9 cellular contexts compared by ENCODE assay signal in the genomic region with DNA sequence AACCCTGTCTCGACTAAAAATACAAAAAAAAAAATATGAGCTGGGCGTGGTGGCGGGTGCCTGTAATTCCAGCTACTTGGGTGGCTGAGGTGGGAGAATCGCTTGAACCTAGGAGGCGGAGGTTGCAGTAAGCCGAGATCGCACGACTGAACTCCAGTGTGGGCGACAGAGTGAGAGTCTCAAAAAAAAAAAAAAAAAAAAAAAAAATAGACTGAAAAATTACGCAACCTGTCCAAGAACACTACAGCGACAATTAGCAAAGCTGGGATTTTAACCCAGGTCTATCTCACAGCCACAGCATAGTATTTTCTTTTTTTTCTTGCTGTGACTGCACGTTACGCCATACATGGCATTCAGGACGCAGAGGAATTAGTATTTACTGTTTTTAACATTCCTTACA. TPM values are rescaled to one million over a fixed set of nuclear protein-coding genes. Genes with fewer than 3 reads are reported as not detected.
A peak's percentile ranks its signal among the peaks of the same experiment; 100 is the strongest.
DNase-seq lines count a peak whose midpoint lies in the region; ATAC-seq and TF ChIP-seq lines count a peak whose summit lies in the region.
"Had no signal": no experiment of that assay in that cellular context is flagged by ENCODE, and none has a peak within 500 bp of the region (broad histone marks: within the 10 kb centered on the region; RNA-seq: fewer than 3 reads in every experiment).

No MANE protein-coding gene starts in this region.

- peak overlapping the region; percentile 98 for H3K27ac Mint-ChIP-seq in memory B cell

- peaks cover 33% of the 10 kb centered on the region for H3K4me1 Mint-ChIP-seq in memory B cell

- H3K27me3 ChIP-seq in cardiac muscle cell: no peaks in the 10 kb centered on the region

- H3K4me1 ChIP-seq in cardiac muscle cell (ENCODE audit: low read depth): no peaks in the 10 kb centered on the region
- no peaks in the 10 kb centered on the region for H3K4me1 ChIP-seq in urinary bladder (ENCODE audit: insufficient read depth)

- H3K36me3 ChIP-seq in cardiac muscle cell (no peaks in the 10 kb centered on the region), urinary bladder (ENCODE audit: insufficient read depth) (peaks cover 2% of the 10 kb centered on the region)

- peaks cover 16% of the 10 kb centered on the region for H3K36me3 Mint-ChIP-seq in memory B cell

- TF ChIP-seq CTCF in cardiac muscle cell (IDR thresholded peaks at IDR 0.05; ENCODE audit: low read depth, low read length): no peak
- TF ChIP-seq CTCF in GM13976 (IDR thresholded peaks at IDR 0.05; ENCODE audit: borderline replicate concordance, control extremely low read depth, extremely low read depth, insufficient read depth, missing control alignments): no peak

- no peaks in the 10 kb centered on the region for H3K9me3 ChIP-seq in cardiac muscle cell (ENCODE audit: low read depth)

- 87% methylated on average over 14 of the region's 14 CpGs for WGBS in urinary bladder

- no peaks in the 10 kb centered on the region for H3K27me3 Mint-ChIP-seq in memory B cell

- H3K4me3 Mint-ChIP-seq in memory B cell: peak overlapping the region; percentile 97

- peak overlapping the region; percentile 84 for H3K4me3 ChIP-seq in cardiac muscle cell
- peak overlapping the region; percentile 77 for H3K4me3 ChIP-seq in urinary bladder (ENCODE audit: low read depth, low read length)

- in situ Hi-C loops in GM13976 (cut with MboI; ENCODE audit: low sequenced_read_pairs, unreplicated experiment): no loop called here

- peak overlapping the region; percentile 95 for H3K27ac ChIP-seq in cardiac muscle cell
- H3K27ac ChIP-seq in urinary bladder (ENCODE audit: low read depth): no peak overlapping the region

- intact Hi-C loops in Right ventricle myocardium superior (cut with DNase I): no loop called here

- ATAC-seq in Right ventricle myocardium superior (ENCODE audit: poor library complexity) (no peak), memory B cell (ENCODE audit: low read depth) (no peak)

- DNase-seq in cardiac muscle cell (ENCODE audit: low read depth in 1 of 2, low spot score in 1 of 2) (peak in 1 of 2 donors; percentile 12), Right ventricle myocardium superior (no peak), amniotic epithelial cell (ENCODE audit: low read depth) (peak; percentile 47), memory B cell (ENCODE audit: low spot score in 2 of 2) (no peak), T1000 (lab: John Stamatoyannopoulos, UW) (no peak), GM13976 (ENCODE audit: low spot score) (no peak), DMS79 (lab: John Stamatoyannopoulos, UW) (no peak)
- DNase-seq: NCI-H69 had no signal

- H3K9me3 Mint-ChIP-seq in memory B cell: peaks cover 6% of the 10 kb centered on the region

RNA-seq across cellular contexts. Expression of a gene that starts 1.1 kb away (rescaled TPM):
- total RNA-seq in cardiac muscle cell: 17.1 and 22.7 TPM in 2 replicates
- polyA plus RNA-seq in cardiac muscle cell: 18.8 and 22.4 TPM in 2 replicates
- 14.9 TPM for total RNA-seq in Right ventricle myocardium superior
- total RNA-seq in urinary bladder: 30.1 TPM
- polyA plus RNA-seq in urinary bladder: 22.9 TPM
